8 cellular contexts compared by ENCODE assay signal in genomic region chr4:39446842-39447573, GRCh38. TPM values are rescaled to one million over a fixed set of nuclear protein-coding genes. Genes with fewer than 3 reads are reported as not detected.
DNase-seq lines count a peak whose midpoint lies in the region; ATAC-seq and TF ChIP-seq lines count a peak whose summit lies in the region.

No MANE protein-coding gene starts in this region.

- peaks cover 3% of the 10 kb centered on the region for H3K36me3 Mint-ChIP-seq in natural killer cell

- DNase-seq in activated CD8-positive, alpha-beta memory T cell treated with anti-CD3 and anti-CD28 coated beads for 24 hours = peak; percentile 79
- DNase-seq in esophagus squamous epithelium (lab: John Stamatoyannopoulos, UW) (peak; percentile 16), natural killer cell (peak; percentile 71), uterus (peak; percentile 25 to 29), NCI-H187 treated with DMSO at 0.1 percent for 48 hours (lab: John Stamatoyannopoulos, UW) (no peak)

- H3K4me1 ChIP-seq in esophagus squamous epithelium (peaks cover 4 to 25% (median 8%) of the 10 kb centered on the region in 3 donors), uterus (peaks cover 0 to 6% of the 10 kb centered on the region in 2 donors)

- peaks cover 0 to 3% of the 10 kb centered on the region in 2 donors for H3K27me3 Mint-ChIP-seq in natural killer cell (ENCODE audit: low read depth in 2 of 2)

- H3K4me3 ChIP-seq in esophagus squamous epithelium = peak overlapping the region; percentile 39 to 64 (median 54)
- H3K4me3 ChIP-seq in uterus = peak overlapping the region; percentile 20 to 32

- H3K27ac ChIP-seq in 22Rv1 (peak overlapping the region; percentile 91), esophagus squamous epithelium (peak overlapping the region; percentile 18 to 87 (median 67)), uterus (no peak overlapping the region)

- H3K9me3 Mint-ChIP-seq in natural killer cell = no peaks in the 10 kb centered on the region

- peak; percentile 71 for TF ChIP-seq CTCF in 22Rv1 (IDR thresholded peaks at IDR 0.05)
- peak in 3 of 6 experiments; percentile 21 to 42 (median 23) for TF ChIP-seq CTCF in esophagus squamous epithelium (IDR thresholded peaks at IDR 0.05)
- no peak for TF ChIP-seq CTCF in natural killer cell (IDR thresholded peaks at IDR 0.05)
- TF ChIP-seq CTCF in uterus (IDR thresholded peaks at IDR 0.05) = peak in 1 of 4 experiments; percentile 5

- TF ChIP-seq POLR2A in esophagus squamous epithelium (IDR thresholded peaks at IDR 0.05) (no peak), uterus (IDR thresholded peaks at IDR 0.05) (no peak)

- peak overlapping the region; percentile 76 for H3K4me3 Mint-ChIP-seq in natural killer cell

- 1 to 13% methylated on average over 6 to 37 of the region's 61 CpGs for WGBS in esophagus squamous epithelium, 2 donors

- H3K27ac Mint-ChIP-seq in natural killer cell = peak overlapping the region; percentile 68 to 84

- intact Hi-C loops in esophagus squamous epithelium (cut with DNase I) (no loop called here), natural killer cell (cut with micrococcal nuclease) (loop anchor here (1.0 kb wide), 1 partner anchor 11 kb away; the partner anchor contains the start of gene RPL9), uterus (cut with DNase I; ENCODE audit: low total_unique reads) (no loop called here)

- peak; percentile 85 for ATAC-seq in GM18909 (IDR thresholded peaks at IDR 0.05; ENCODE audit: poor library complexity, unreplicated experiment)
- peak; percentile 82 for ATAC-seq in HG03108 (IDR thresholded peaks at IDR 0.05; ENCODE audit: unreplicated experiment)
- peak; percentile 94 to 96 (median 95) for ATAC-seq in natural killer cell

- H3K9me3 ChIP-seq in esophagus squamous epithelium = no peaks in the 10 kb centered on the region
- H3K9me3 ChIP-seq in uterus = no peaks in the 10 kb centered on the region

- peaks cover 6 to 10% of the 10 kb centered on the region in 2 donors for H3K4me1 Mint-ChIP-seq in natural killer cell

- H3K27me3 ChIP-seq in esophagus squamous epithelium (no peaks in the 10 kb centered on the region), uterus (no peaks in the 10 kb centered on the region)

- H3K36me3 ChIP-seq in esophagus squamous epithelium (peaks cover 0 to 20% (median 6%) of the 10 kb centered on the region in 3 donors), uterus (no peaks in the 10 kb centered on the region)

RNA-seq across cellular contexts. Expression of gene RPL9, which starts 11.7 kb away (rescaled TPM):
- 1,000 to 10,000 TPM; 2,242 to 7,905 (median 4,182) TPM for total RNA-seq in esophagus squamous epithelium
- 1,000 to 10,000 TPM in 1 of 3 donors, 100 to 1,000 TPM in 2; 848 to 1,179 (median 853) TPM for total RNA-seq in natural killer cell
- over 10,000 TPM in 1 of 4 donors, 1,000 to 10,000 TPM in 3; 3,607 to 16,295 (median 4,795) TPM for total RNA-seq in uterus

RNA-seq across cellular contexts. Expression of gene LIAS, which starts 11.8 kb away (rescaled TPM):
- total RNA-seq in esophagus squamous epithelium (10 to 100 TPM in 3 of 4 donors, 1 to 10 TPM in 1; 9.1 to 17.8 (median 13.1) TPM), natural killer cell (10 to 100 TPM; 10.6 to 14.3 (median 11.9) TPM), uterus (10 to 100 TPM in 3 of 4 donors, 1 to 10 TPM in 1; 1.8 to 16.5 (median 11.3) TPM)

RNA-seq across cellular contexts. Expression of gene KLB, which starts 40.3 kb away (rescaled TPM):
- total RNA-seq in esophagus squamous epithelium (under 1 TPM in 3 of 4 donors, not detected in 1; 0.34 to 0.48 (median 0.38) TPM), natural killer cell (under 1 TPM; 0.07 to 0.16 (median 0.10) TPM), uterus (under 1 TPM in 1 of 4 donors, not detected in 3; 0.21 TPM)

Comparison
In these comparisons a context has a peak if more than half of its experiments do, and no peak if none do; other contexts are left out.
1. H3K27ac ChIP-seq: peak in 22Rv1 (single experiment) and esophagus squamous epithelium (4 of 4); none in uterus (0 of 2).
2. Peak in every context shown above with its lines, with median percentiles within 50 percentile points of each other: ATAC-seq.